Comparison of ENCODE assay signal across 8 cellular contexts in the genomic region with DNA sequence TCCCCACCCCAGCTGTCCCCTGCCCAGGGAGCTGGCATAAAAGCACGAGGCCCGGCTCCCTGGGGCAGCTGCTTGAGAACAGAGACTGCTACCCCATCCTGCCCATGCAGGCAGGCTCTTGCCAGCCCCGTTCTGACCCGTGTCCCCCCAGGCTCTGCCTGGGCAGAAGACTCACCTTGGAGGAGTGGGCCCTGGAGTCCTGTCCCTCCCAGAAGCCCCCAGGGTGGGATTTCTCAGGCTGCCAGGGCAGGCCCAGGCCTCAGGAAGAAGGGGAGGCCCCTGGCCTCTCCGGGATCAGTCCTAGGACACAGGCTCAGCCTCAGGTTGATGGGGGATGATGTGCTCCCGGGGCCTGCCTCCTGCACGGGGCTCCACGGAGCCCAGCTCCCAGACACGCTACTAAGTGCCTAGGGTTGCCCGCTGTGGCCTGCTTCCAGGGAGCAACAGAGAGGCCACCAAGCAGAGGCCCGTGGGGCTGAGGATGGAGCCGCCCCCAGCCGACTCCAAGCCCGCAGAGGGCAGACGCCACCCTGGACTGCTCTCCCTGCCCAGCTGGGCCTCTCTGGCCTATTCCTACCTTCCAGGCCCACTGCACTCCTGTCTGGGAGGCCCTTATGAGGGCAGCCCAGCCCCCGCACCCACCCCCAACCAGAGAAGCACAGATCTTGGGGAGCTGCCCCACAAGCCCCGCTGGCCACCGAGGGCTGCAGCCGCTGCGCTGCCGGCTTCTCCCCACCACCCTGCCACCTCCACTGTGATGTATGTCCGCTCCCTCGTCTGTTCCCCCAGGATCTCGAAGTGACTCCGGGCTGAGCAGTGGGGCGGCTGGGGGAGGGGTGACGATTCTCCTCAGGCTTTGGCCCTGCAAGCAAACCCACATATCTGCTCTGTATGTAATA. TPM values are rescaled to one million over a fixed set of nuclear protein-coding genes. Genes with fewer than 3 reads are reported as not detected.
DNase-seq lines count a peak whose midpoint lies in the region; ATAC-seq and TF ChIP-seq lines count a peak whose summit lies in the region.

No MANE protein-coding gene starts in this region.

- peaks cover 8% of the 10 kb centered on the region for H3K4me1 Mint-ChIP-seq in neural crest cell

- no peaks in the 10 kb centered on the region for H3K9me3 Mint-ChIP-seq in neural crest cell

- no peak for TF ChIP-seq CTCF in BE2C (IDR thresholded peaks at IDR 0.05; ENCODE audit: low read depth, low read length)
- TF ChIP-seq CTCF in body of pancreas (IDR thresholded peaks at IDR 0.05): no peak
- TF ChIP-seq CTCF in neural crest cell (conservative IDR thresholded peaks at IDR 0.05): no peak

- no peak for TF ChIP-seq POLR2A in body of pancreas (IDR thresholded peaks at IDR 0.05)
- no peak for TF ChIP-seq POLR2A in GM18505 (IDR thresholded peaks at IDR 0.05; ENCODE audit: borderline replicate concordance, extremely low read depth, insufficient read depth, insufficient read length)

- peaks cover 6% of the 10 kb centered on the region for H3K27me3 Mint-ChIP-seq in neural crest cell (ENCODE audit: low read depth)

- H3K9ac ChIP-seq in HUES6 (ENCODE audit: low read length): no peak overlapping the region

- ATAC-seq in body of pancreas (no peak), HG03196 (IDR thresholded peaks at IDR 0.05; ENCODE audit: unreplicated experiment) (no peak), GM18505 (IDR thresholded peaks at IDR 0.05; ENCODE audit: unreplicated experiment) (no peak), GM21515 (IDR thresholded peaks at IDR 0.05; ENCODE audit: unreplicated experiment) (no peak)

- H3K27ac Mint-ChIP-seq in neural crest cell (ENCODE audit: unreplicated experiment): no peak overlapping the region

- peaks cover 6% of the 10 kb centered on the region for H3K36me3 Mint-ChIP-seq in neural crest cell (ENCODE audit: low read depth)

- intact Hi-C loops in body of pancreas (cut with DNase I): no loop called here

- peaks cover 60% of the 10 kb centered on the region for H3K36me3 ChIP-seq in BE2C
- H3K36me3 ChIP-seq in HUES6 (ENCODE audit: control insufficient read depth, insufficient read depth, low read length): peaks cover 46% of the 10 kb centered on the region
- H3K36me3 ChIP-seq in body of pancreas (replicated peaks in 1 of 2; ENCODE audit: insufficient read depth in 1 of 2, low read depth in 2 of 2): peaks cover 9 to 16% of the 10 kb centered on the region in 2 donors

- 76 to 98% methylated on average over 8 to 26 of the region's 27 CpGs for WGBS in body of pancreas, 2 donors

- H3K27me3 ChIP-seq in BE2C (no peaks in the 10 kb centered on the region), HUES6 (ENCODE audit: control insufficient read depth, insufficient read depth, low read length) (no peaks in the 10 kb centered on the region), body of pancreas (no peaks in the 10 kb centered on the region)

- peak overlapping the region; percentile 85 for H3K4me3 Mint-ChIP-seq in neural crest cell

- no peaks in the 10 kb centered on the region for H3K9me3 ChIP-seq in BE2C
- H3K9me3 ChIP-seq in HUES6 (ENCODE audit: control insufficient read depth, insufficient read depth, low read depth, low read length): no peaks in the 10 kb centered on the region
- no peaks in the 10 kb centered on the region for H3K9me3 ChIP-seq in body of pancreas

- DNase-seq in BE2C (no peak), body of pancreas (peak in 1 of 4 donors; percentile 19), neural crest cell (ENCODE audit: low read depth, low spot score) (no peak), NCI-H510A treated with DMSO at 0.1 percent for 48 hours (lab: John Stamatoyannopoulos, UW) (no peak)

- no peak overlapping the region for H3K27ac ChIP-seq in HUES6 (ENCODE audit: low read depth, low read length)
- peak overlapping the region; percentile 61 to 96 (median 86) for H3K27ac ChIP-seq in body of pancreas

- H3K4me1 ChIP-seq in BE2C (peaks cover 4% of the 10 kb centered on the region), HUES6 (ENCODE audit: control insufficient read depth, insufficient read depth, low read length) (peaks cover 15% of the 10 kb centered on the region), body of pancreas (peaks cover 41% of the 10 kb centered on the region)

- H3K4me3 ChIP-seq in BE2C (ENCODE audit: low read depth, low read length) (peak overlapping the region; percentile 92), HUES6 (ENCODE audit: low read depth, low read length) (peak overlapping the region; percentile 99), body of pancreas (no peak overlapping the region)

RNA-seq across cellular contexts. Expression of gene NME3, which starts 1.7 kb away (rescaled TPM):
- 366 TPM for polyA plus RNA-seq in BE2C (2012; ENCODE audit: insufficient read depth, insufficient read length, low read depth)
- total RNA-seq in body of pancreas (100 to 1,000 TPM in 1 of 2 donors, 10 to 100 TPM in 1; 62.8 to 113 TPM), neural crest cell (35.0 and 38.0 TPM in 2 replicates)

RNA-seq across cellular contexts. Expression of gene EME2, which starts 3.0 kb away (rescaled TPM):
- 30.6 TPM for polyA plus RNA-seq in BE2C (2012; ENCODE audit: insufficient read depth, insufficient read length, low read depth)
- total RNA-seq in body of pancreas: 10 to 100 TPM; 13.5 to 33.3 TPM
- 36.5 and 37.0 TPM in 2 replicates for total RNA-seq in neural crest cell

RNA-seq across cellular contexts. Expression of gene MRPS34, which starts 3.3 kb away (rescaled TPM):
- 992 TPM for polyA plus RNA-seq in BE2C (2012; ENCODE audit: insufficient read depth, insufficient read length, low read depth)
- total RNA-seq in body of pancreas (10 to 100 TPM; 51.4 to 99.6 TPM), neural crest cell (135 and 141 TPM in 2 replicates)

RNA-seq across cellular contexts. Expression of gene SPSB3, which starts 12.7 kb away (rescaled TPM):
- 95.7 TPM for polyA plus RNA-seq in BE2C (2012; ENCODE audit: insufficient read depth, insufficient read length, low read depth)
- 10 to 100 TPM; 95.9 to 97.8 TPM for total RNA-seq in body of pancreas
- total RNA-seq in neural crest cell: 23.1 and 23.8 TPM in 2 replicates

RNA-seq across cellular contexts. Expression of gene NUBP2, which starts 13.1 kb away (rescaled TPM):
- polyA plus RNA-seq in BE2C (2012; ENCODE audit: insufficient read depth, insufficient read length, low read depth): 438 TPM
- total RNA-seq in body of pancreas: 10 to 100 TPM; 61.0 to 72.6 TPM
- total RNA-seq in neural crest cell: 71.0 and 73.8 TPM in 2 replicates

Comparison
In these comparisons a context has a peak if more than half of its experiments do, and no peak if none do; other contexts are left out.
1. H3K4me3 ChIP-seq: peak in BE2C (single experiment) and HUES6 (single experiment); none in body of pancreas (0 of 2).